In genomic region chr1:220733090-220733569, GRCh38 we compare ENCODE assay signal across 8 cellular contexts. TPM values are rescaled to one million over a fixed set of nuclear protein-coding genes. Genes with fewer than 3 reads are reported as not detected.
DNase-seq lines count a peak whose midpoint lies in the region; ATAC-seq and TF ChIP-seq lines count a peak whose summit lies in the region.

No MANE protein-coding gene starts in this region.

- H3K27ac Mint-ChIP-seq in activated naive CD8-positive, alpha-beta T cell treated with anti-CD3 and anti-CD28 coated beads, Interleukin-2, amount 50 U/mL, for 24 hours: no peak overlapping the region

- TF ChIP-seq CTCF in GM12864 (IDR thresholded peaks at IDR 0.05; ENCODE audit: low read depth, low read length, missing control alignments): peak; percentile 81

- intact Hi-C loops in left ventricle myocardium superior (cut with micrococcal nuclease): loop anchor here (5.0 kb wide), 1 partner anchor 41 kb away; the partner anchor contains the start of gene C1orf115

- H3K4me3 Mint-ChIP-seq in activated naive CD8-positive, alpha-beta T cell treated with anti-CD3 and anti-CD28 coated beads, Interleukin-2, amount 50 U/mL, for 24 hours: no peak overlapping the region

- peak; percentile 70 for DNase-seq in GM12864 (ENCODE audit: low read depth)
- DNase-seq in NCI-H1092 (lab: John Stamatoyannopoulos, UW): peak; percentile 67
- DNase-seq in SW480 (ENCODE audit: low spot score): peak; percentile 41
- peak; percentile 82 for DNase-seq in activated naive CD8-positive, alpha-beta T cell treated with anti-CD3 and anti-CD28 coated beads, Interleukin-2, amount 50 U/mL, for 24 hours
- DNase-seq in left ventricle myocardium superior: peak; percentile 72
- DNase-seq in renal cortical epithelial cell (ENCODE audit: low read depth): peak; percentile 94

- peaks cover 2% of the 10 kb centered on the region for H3K4me1 Mint-ChIP-seq in activated naive CD8-positive, alpha-beta T cell treated with anti-CD3 and anti-CD28 coated beads, Interleukin-2, amount 50 U/mL, for 24 hours

- H3K36me3 Mint-ChIP-seq in activated naive CD8-positive, alpha-beta T cell treated with anti-CD3 and anti-CD28 coated beads, Interleukin-2, amount 50 U/mL, for 24 hours (ENCODE audit: low read depth): no peaks in the 10 kb centered on the region

- peaks cover 7% of the 10 kb centered on the region for H3K9me3 Mint-ChIP-seq in activated naive CD8-positive, alpha-beta T cell treated with anti-CD3 and anti-CD28 coated beads, Interleukin-2, amount 50 U/mL, for 24 hours

- peak; percentile 81 for ATAC-seq in HG02610 (IDR thresholded peaks at IDR 0.05; ENCODE audit: unreplicated experiment)
- peak; percentile 95 for ATAC-seq in activated naive CD8-positive, alpha-beta T cell treated with anti-CD3 and anti-CD28 coated beads, Interleukin-2, amount 50 U/mL, for 24 hours
- peak; percentile 94 for ATAC-seq in left ventricle myocardium superior
- ATAC-seq in GM18520 (IDR thresholded peaks at IDR 0.05; ENCODE audit: unreplicated experiment): no peak

- H3K4me3 ChIP-seq in GM12864 (ENCODE audit: low read depth, low read length): no peak overlapping the region

- no peaks in the 10 kb centered on the region for H3K27me3 Mint-ChIP-seq in activated naive CD8-positive, alpha-beta T cell treated with anti-CD3 and anti-CD28 coated beads, Interleukin-2, amount 50 U/mL, for 24 hours

RNA-seq across cellular contexts. Expression of gene MTARC2, which starts 15.0 kb away (rescaled TPM):
- 24.9 TPM for total RNA-seq in left ventricle myocardium superior
- total RNA-seq in renal cortical epithelial cell: 10.8 and 14.1 TPM in 2 replicates

RNA-seq across cellular contexts. Expression of gene C1orf115, which starts 43.0 kb away (rescaled TPM):
- total RNA-seq in left ventricle myocardium superior (22.7 TPM), renal cortical epithelial cell (6.9 and 10.7 TPM in 2 replicates)

RNA-seq across cellular contexts. Expression of gene MTARC1, which starts 53.6 kb away (rescaled TPM):
- total RNA-seq in left ventricle myocardium superior (3.5 TPM), renal cortical epithelial cell (4.0 and 5.0 TPM in 2 replicates)

Comparison
In these comparisons a context has a peak if more than half of its experiments do, and no peak if none do; other contexts are left out.
1. DNase-seq: peak in every context shown above with its lines; median percentile 94 in renal cortical epithelial cell; 82 in activated naive CD8-positive, alpha-beta T cell treated with anti-CD3 and anti-CD28 coated beads, Interleukin-2, amount 50 U/mL, for 24 hours; 72 in left ventricle myocardium superior; 70 in GM12864; 67 in NCI-H1092; 41 in SW480.